In genomic region chr5:14155075-14155474, GRCh38 we compare ENCODE assay signal across 9 cellular contexts. TPM values are rescaled to one million over a fixed set of nuclear protein-coding genes. Genes with fewer than 3 reads are reported as not detected.
A peak's percentile ranks its signal among the peaks of the same experiment; 100 is the strongest.
DNase-seq lines count a peak whose midpoint lies in the region; ATAC-seq and TF ChIP-seq lines count a peak whose summit lies in the region.
"Had no signal": no experiment of that assay in that cellular context is flagged by ENCODE, and none has a peak within 500 bp of the region (broad histone marks: within the 10 kb centered on the region; RNA-seq: fewer than 3 reads in every experiment).

No MANE protein-coding gene starts in this region.

- ATAC-seq in GM21367 (IDR thresholded peaks at IDR 0.05; ENCODE audit: unreplicated experiment) (peak; percentile 55), HG03342 (IDR thresholded peaks at IDR 0.05; ENCODE audit: unreplicated experiment) (peak; percentile 65)

- peak overlapping the region; percentile 83 for H3K27ac ChIP-seq in epithelial cell of prostate

- H3K27me3 Mint-ChIP-seq in progenitor cell of endocrine pancreas, result no peaks in the 10 kb centered on the region
- H3K27me3 Mint-ChIP-seq: IgD-negative memory B cell had no signal

- H3K27ac Mint-ChIP-seq in progenitor cell of endocrine pancreas, result no peak overlapping the region
- H3K27ac Mint-ChIP-seq: IgD-negative memory B cell had no signal

- no peak for DNase-seq in epithelial cell of prostate (ENCODE audit: low read depth, low spot score)
- DNase-seq in NCI-H2029 treated with DMSO at 0.1 percent for 48 hours (lab: John Stamatoyannopoulos, UW), result no peak
- DNase-seq in activated T-cell treated with anti-CD3 and anti-CD28 coated beads for 4 hours, result no peak
- no peak for DNase-seq in progenitor cell of endocrine pancreas (ENCODE audit: low spot score, unreplicated experiment)
- DNase-seq in T1000 (lab: John Stamatoyannopoulos, UW), result no peak

- peaks cover 39% of the 10 kb centered on the region for H3K4me1 Mint-ChIP-seq in progenitor cell of endocrine pancreas (ENCODE audit: low read depth)

- H3K4me3 ChIP-seq in GM08714 (ENCODE audit: low read length), result peak overlapping the region; percentile 49; the same call in 1 of the 2 replicates

- H3K4me3 Mint-ChIP-seq in progenitor cell of endocrine pancreas (ENCODE audit: low read depth), result no peak overlapping the region

- no peak for TF ChIP-seq CTCF in progenitor cell of endocrine pancreas (IDR thresholded peaks at IDR 0.05; ENCODE audit: unreplicated experiment)

- H3K36me3 Mint-ChIP-seq in progenitor cell of endocrine pancreas (ENCODE audit: insufficient read depth), result peaks cover 1% of the 10 kb centered on the region

- no peaks in the 10 kb centered on the region for H3K9me3 Mint-ChIP-seq in progenitor cell of endocrine pancreas (ENCODE audit: low read depth)

RNA-seq across cellular contexts. Expression of gene TRIO, which starts 11.9 kb away (rescaled TPM):
- 163 and 168 TPM in 2 replicates for total RNA-seq in progenitor cell of endocrine pancreas
